9 cellular contexts compared by ENCODE assay signal in the genomic region with DNA sequence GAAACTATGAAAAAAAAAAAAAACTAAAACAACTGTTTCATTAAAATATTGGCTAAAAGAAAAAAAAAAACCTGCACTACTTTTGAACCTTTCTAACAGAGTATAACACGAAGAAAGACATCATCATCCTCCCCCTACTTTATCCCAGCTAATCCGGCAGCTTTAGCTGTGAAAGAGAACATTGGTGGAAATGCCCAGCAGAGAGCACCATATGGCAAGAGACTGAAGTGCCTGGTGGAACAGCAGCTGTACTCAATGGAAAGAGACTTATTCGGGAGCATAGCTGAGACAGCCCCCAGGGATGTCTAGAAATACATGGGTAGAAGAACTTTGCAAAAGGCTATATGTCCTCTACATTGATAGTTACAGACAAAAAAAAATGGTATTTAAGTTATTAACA. TPM values are rescaled to one million over a fixed set of nuclear protein-coding genes. Genes with fewer than 3 reads are reported as not detected.
DNase-seq lines count a peak whose midpoint lies in the region; ATAC-seq and TF ChIP-seq lines count a peak whose summit lies in the region.
"Had no signal": no experiment of that assay in that cellular context is flagged by ENCODE, and none has a peak within 500 bp of the region (broad histone marks: within the 10 kb centered on the region; RNA-seq: fewer than 3 reads in every experiment).

No MANE protein-coding gene starts in this region.

- H3K9me3 ChIP-seq in sigmoid colon (peaks cover 0 to 6% (median 0%) of the 10 kb centered on the region in 4 donors), lower lobe of right lung (peaks cover 9% of the 10 kb centered on the region)

- no peak overlapping the region for H3K27ac ChIP-seq in sigmoid colon
- H3K27ac ChIP-seq in lower lobe of right lung, result no peak overlapping the region
- H3K27ac ChIP-seq: skin epidermis had no signal

- no peak for TF ChIP-seq EP300 in sigmoid colon (IDR thresholded peaks at IDR 0.05)

- intact Hi-C loops in sigmoid colon (cut with DNase I), result no loop called here
- intact Hi-C loops in lower lobe of right lung (cut with DNase I), result no loop called here

- no peak overlapping the region for H3K4me3 ChIP-seq in astrocyte of the spinal cord (ENCODE audit: low read depth, low read length)
- H3K4me3 ChIP-seq in sigmoid colon, result no peak overlapping the region
- no peak overlapping the region for H3K4me3 ChIP-seq in lower lobe of right lung
- H3K4me3 ChIP-seq: skin epidermis had no signal

- no peak for TF ChIP-seq POLR2A in sigmoid colon (IDR thresholded peaks at IDR 0.05)

- 27 to 30% methylated on average over 3 of the region's 3 CpGs for WGBS in sigmoid colon, 2 donors

- in situ Hi-C loops in astrocyte of the spinal cord (cut with HindIII; ENCODE audit: low sequenced_read_pairs), result no loop called here

- no peak for ATAC-seq in lower lobe of right lung

- H3K27me3 ChIP-seq in sigmoid colon (no peaks in the 10 kb centered on the region), lower lobe of right lung (ENCODE audit: low read depth) (no peaks in the 10 kb centered on the region)

- no peaks in the 10 kb centered on the region for H3K36me3 ChIP-seq in sigmoid colon
- H3K36me3 ChIP-seq in lower lobe of right lung, result no peaks in the 10 kb centered on the region

- H3K4me1 ChIP-seq in sigmoid colon, result peaks cover 0 to under 1% (median 0%) of the 10 kb centered on the region in 4 donors
- H3K4me1 ChIP-seq in lower lobe of right lung, result no peaks in the 10 kb centered on the region

- TF ChIP-seq CTCF in astrocyte of the spinal cord (IDR thresholded peaks at IDR 0.05; ENCODE audit: low read depth, low read length), result peak; percentile 30
- peak in 1 of 4 experiments; percentile 19 for TF ChIP-seq CTCF in sigmoid colon (IDR thresholded peaks at IDR 0.05)
- TF ChIP-seq CTCF in lower lobe of right lung (IDR thresholded peaks at IDR 0.05), result no peak

- DNase-seq in DMS53 (lab: John Stamatoyannopoulos, UW) (peak; percentile 63), M059J (ENCODE audit: low read depth) (peak; percentile 27), astrocyte of the spinal cord (ENCODE audit: low read depth, low spot score) (peak; percentile 33), midbrain (lab: John Stamatoyannopoulos, UW) (peak; percentile 63), NK-92 (lab: John Stamatoyannopoulos, UW; ENCODE audit: unreplicated experiment) (no peak), sigmoid colon (no peak), lower lobe of right lung (no peak), NCI-H1048 (lab: John Stamatoyannopoulos, UW) (no peak)

RNA-seq across cellular contexts. Expression of gene STPG2, which starts 30.3 kb away (rescaled TPM):
- total RNA-seq in M059J (2014; rRNA removed; shearing (Covaris generic)), result not detected in 2 replicates
- under 1 TPM in 2 of 4 donors, not detected in 2; 0.33 to 0.71 TPM for total RNA-seq in sigmoid colon
- under 1 TPM in 1 of 3 donors, not detected in 2; 0.06 TPM for polyA plus RNA-seq in sigmoid colon
- 1.1 TPM for total RNA-seq in lower lobe of right lung

Comparison
In these comparisons a context has a peak if more than half of its experiments do, and no peak if none do; other contexts are left out.
1. DNase-seq: peak in DMS53 (single experiment), M059J (single experiment), astrocyte of the spinal cord (single experiment) and midbrain (single experiment); none in NK-92 (single experiment), sigmoid colon (single experiment), lower lobe of right lung (single experiment) and NCI-H1048 (single experiment).